ENCODE assay signal across 25 cellular contexts in genomic region chr4:15712214-15712613, GRCh38.
"Had no signal": no experiment of that assay in that cellular context is flagged by ENCODE, and none has a peak within 500 bp of the region (broad histone marks: within the 10 kb centered on the region; RNA-seq: fewer than 3 reads in every experiment).

No MANE protein-coding gene starts in this region.

- H3K4me1 Mint-ChIP-seq: endodermal cell, naive B cell had no signal

- H3K9me3 ChIP-seq: colonic mucosa, esophagus squamous epithelium, gastrocnemius medialis, heart right ventricle, left lung, lower lobe of right lung, mucosa of descending colon had no signal

- H3K4me3 ChIP-seq: colonic mucosa, esophagus squamous epithelium, gastrocnemius medialis, heart right ventricle, left lung, lower lobe of right lung, mucosa of descending colon had no signal

- H3K9me3 Mint-ChIP-seq: dendritic cell treated with granulocyte-macrophage colony-stimulating factor and Interleukin-4, amounts not matched to agents 40 ng/mL and 50 ng/mL, for 4 days; effector memory CD8-positive, alpha-beta T cell; endodermal cell; mesothelial cell of epicardium; naive B cell had no signal

- H3K4me1 ChIP-seq: colonic mucosa, gastrocnemius medialis, left lung had no signal

- H3K27ac Mint-ChIP-seq: dendritic cell treated with granulocyte-macrophage colony-stimulating factor and Interleukin-4, amounts not matched to agents 40 ng/mL and 50 ng/mL, for 4 days; effector memory CD8-positive, alpha-beta T cell; endodermal cell; mesothelial cell of epicardium; naive B cell had no signal

- H3K36me3 ChIP-seq: colonic mucosa, esophagus squamous epithelium, gastrocnemius medialis, lower lobe of right lung had no signal

- ATAC-seq: effector memory CD8-positive, alpha-beta T cell; esophagus mucosa; gastrocnemius medialis; heart right ventricle; left cardiac atrium; left lung; left ventricle myocardium superior; lower lobe of right lung; mucosa of descending colon had no signal

- H3K27ac ChIP-seq: colonic mucosa, epithelial cell of prostate, esophagus squamous epithelium, gastrocnemius medialis, heart right ventricle, left lung, lower lobe of right lung had no signal

- DNase-seq: colonic mucosa; cortex of kidney; effector CD8-positive, alpha-beta T cell; effector memory CD8-positive, alpha-beta T cell; endodermal cell; erythroblast; esophagus squamous epithelium; foreskin fibroblast; foreskin melanocyte; gastrocnemius medialis; glutamatergic neuron; head of caudate nucleus; heart right ventricle; hippocampal formation; left cardiac atrium; left lung; left ventricle myocardium superior; lower lobe of right lung; mesenchymal stem cell; mucosa of descending colon; naive B cell had no signal

- H3K4me3 Mint-ChIP-seq: dendritic cell treated with granulocyte-macrophage colony-stimulating factor and Interleukin-4, amounts not matched to agents 40 ng/mL and 50 ng/mL, for 4 days; effector memory CD8-positive, alpha-beta T cell; endodermal cell; mesothelial cell of epicardium; naive B cell had no signal

- H3K36me3 Mint-ChIP-seq: mesothelial cell of epicardium, naive B cell had no signal

- H3K27me3 ChIP-seq: colonic mucosa, gastrocnemius medialis, heart right ventricle, left lung had no signal

- H3K27me3 Mint-ChIP-seq: dendritic cell treated with granulocyte-macrophage colony-stimulating factor and Interleukin-4, amounts not matched to agents 40 ng/mL and 50 ng/mL, for 4 days; naive B cell had no signal
